Comparison of ENCODE assay signal across 8 cellular contexts in genomic region chr19:29143183-29143582, GRCh38.
"Had no signal": no experiment of that assay in that cellular context is flagged by ENCODE, and none has a peak within 500 bp of the region (broad histone marks: within the 10 kb centered on the region; RNA-seq: fewer than 3 reads in every experiment).

No MANE protein-coding gene starts in this region.

- DNase-seq: H9, KBM-7 had no signal

- H3K4me3 ChIP-seq: GM23338 had no signal

- ATAC-seq: GM23338, HCT116 had no signal

- H3K4me2 ChIP-seq: GM23338, KMS-11 had no signal

- FAIRE-seq: H1, H54, HTR-8/SVneo had no signal

- H3K27ac ChIP-seq: KMS-11 had no signal
